Comparison of ENCODE assay signal across 1 cellular context in genomic region chr14:102510616-102511520, GRCh38.
TF ChIP-seq lines count a peak whose summit lies in the region.

No MANE protein-coding gene starts in this region.

TF ChIP-seq in SK-N-SH treated with all-trans-retinoic acid at 6 μM for 48 hours, 23 proteins besides CTCF, POLR2A, EP300 and RAD21 (continued from another document):
- no peak for TF ChIP-seq ZNF8 (CRISPR knock-in tag; IDR thresholded peaks at IDR 0.05)
- TF ChIP-seq ISL1 (CRISPR knock-in tag; IDR thresholded peaks at IDR 0.05): no peak
